ENCODE assay signal across 23 cellular contexts in the genomic region with DNA sequence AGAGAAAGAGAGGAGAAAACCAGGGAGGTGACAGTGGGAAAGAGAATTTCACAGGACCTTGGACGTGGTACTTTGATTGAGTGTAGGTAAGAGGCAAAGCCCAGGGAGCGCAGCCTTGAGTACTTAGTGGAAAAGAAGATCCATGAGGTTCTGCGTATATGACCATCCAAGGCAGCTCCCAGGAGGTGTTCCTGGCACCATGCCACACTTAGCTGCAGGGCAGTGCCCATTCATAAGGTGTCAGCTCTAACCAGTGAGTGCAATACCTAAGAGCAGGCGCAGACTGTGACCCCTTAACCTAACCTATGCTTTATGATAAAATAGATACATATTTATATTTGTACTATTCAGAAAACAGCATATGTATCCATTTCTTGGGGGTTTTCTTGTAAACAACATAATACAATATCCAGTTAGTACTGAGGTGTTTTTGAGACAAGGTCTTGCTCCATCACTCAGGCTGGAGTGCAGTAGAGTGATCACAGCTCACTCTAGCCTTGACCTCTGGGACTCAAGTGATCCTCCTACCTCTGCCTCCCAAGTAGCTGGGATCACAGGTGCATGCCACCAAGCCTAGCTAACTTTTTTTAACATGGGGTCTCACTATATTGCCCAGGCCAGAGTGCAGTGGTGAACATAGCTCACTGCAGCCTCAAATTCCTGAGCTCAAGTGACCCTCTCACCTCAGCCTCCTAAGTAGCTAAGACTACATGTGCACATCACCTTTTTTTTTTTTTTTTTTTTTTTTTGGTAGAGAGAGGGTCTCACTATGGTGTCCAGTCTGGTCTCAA.
"Had no signal": no experiment of that assay in that cellular context is flagged by ENCODE, and none has a peak within 500 bp of the region (broad histone marks: within the 10 kb centered on the region; RNA-seq: fewer than 3 reads in every experiment).

No MANE protein-coding gene starts in this region.

- H3K27me3 ChIP-seq: colonic mucosa, gastrocnemius medialis, neural progenitor cell, right atrium auricular region, sigmoid colon, spleen, testis, tibial artery, upper lobe of left lung had no signal

- H3K9me3 ChIP-seq: colonic mucosa, gastrocnemius medialis, mucosa of descending colon, prostate gland, right atrium auricular region, sigmoid colon, testis, tibial artery, upper lobe of left lung had no signal

- H3K79me2 ChIP-seq: parathyroid adenoma had no signal

- H2AFZ ChIP-seq: neural progenitor cell, parathyroid adenoma had no signal

- ATAC-seq: esophagus mucosa; gastrocnemius medialis; mucosa of descending colon; naive thymus-derived CD4-positive, alpha-beta T cell; stimulated activated memory B cell treated with anti-CD40 and anti-IgM and Interleukin-4, amounts not matched to agents 10 μg/mL and 1 μg/mL and 100 μg/mL, for 72 hours; stimulated activated naive CD8-positive, alpha-beta T cell treated with anti-CD3 and anti-CD28 coated beads, Interleukin-15, Interleukin-2, amounts not matched to agents 100 U/mL and 50 U/mL, for 24 hours had no signal

- H3K27ac ChIP-seq: colonic mucosa, epithelial cell of prostate, gastrocnemius medialis, neural progenitor cell, parathyroid adenoma, prostate gland, testis, upper lobe of left lung had no signal

- H3K36me3 ChIP-seq: colonic mucosa, gastrocnemius medialis, neural progenitor cell, prostate gland, right atrium auricular region, sigmoid colon, spleen, tibial artery, upper lobe of left lung had no signal

- H3K4me3 ChIP-seq: colonic mucosa, gastrocnemius medialis, lung, mucosa of descending colon, neural progenitor cell, prostate gland, right atrium auricular region, sigmoid colon, spleen, testis, tibial artery, upper lobe of left lung had no signal

- H3K9ac ChIP-seq: neural progenitor cell, parathyroid adenoma had no signal

- DNase-seq: colonic mucosa; effector CD8-positive, alpha-beta T cell; endodermal cell; gastrocnemius medialis; head of caudate nucleus; mucosa of descending colon; naive thymus-derived CD4-positive, alpha-beta T cell; sigmoid colon; spleen; stimulated activated CD4-positive, alpha-beta T cell treated with anti-CD3 and anti-CD28 coated beads, Interleukin-4, amount 100 ng/mL, for 4 hours; stimulated activated naive CD8-positive, alpha-beta T cell treated with anti-CD3 and anti-CD28 coated beads, Interleukin-15, Interleukin-2, amounts not matched to agents 100 U/mL and 50 U/mL, for 24 hours; substantia nigra; testis; tibial artery; upper lobe of left lung had no signal

- H3K4me1 ChIP-seq: colonic mucosa, gastrocnemius medialis, prostate gland, testis had no signal

- H3K4me2 ChIP-seq: neural progenitor cell had no signal
